In genomic region chr20:49646528-49646927, GRCh38 we compare ENCODE assay signal across 19 cellular contexts.
"Had no signal": no experiment of that assay in that cellular context is flagged by ENCODE, and none has a peak within 500 bp of the region (broad histone marks: within the 10 kb centered on the region; RNA-seq: fewer than 3 reads in every experiment).

No MANE protein-coding gene starts in this region.

- H3K27ac Mint-ChIP-seq: stimulated activated naive CD8-positive, alpha-beta T cell treated with anti-CD3 and anti-CD28 coated beads, Interleukin-15, Interleukin-2, amounts not matched to agents 100 ng/mL and 50 ng/mL, for 24 hours had no signal

- H3K4me3 Mint-ChIP-seq: endodermal cell; naive B cell; stimulated activated naive CD8-positive, alpha-beta T cell treated with anti-CD3 and anti-CD28 coated beads, Interleukin-15, Interleukin-2, amounts not matched to agents 100 ng/mL and 50 ng/mL, for 24 hours had no signal

- ATAC-seq: left colon, left ventricle myocardium superior had no signal

- H3K27me3 ChIP-seq: colonic mucosa, ovary, right atrium auricular region, tibial artery, upper lobe of left lung, uterus had no signal

- H3K4me1 ChIP-seq: right atrium auricular region, tibial artery, uterus had no signal

- H3K36me3 ChIP-seq: ovary, uterus had no signal

- H3K4me1 Mint-ChIP-seq: naive B cell had no signal

- DNase-seq: colonic mucosa; dermis blood vessel endothelial cell; endodermal cell; foreskin melanocyte; head of caudate nucleus; hippocampal formation; left colon; left ventricle myocardium superior; mesendoderm; naive B cell; ovary; stimulated activated CD4-positive, alpha-beta T cell treated with anti-CD3 and anti-CD28 coated beads, Interleukin-2, amount 100 ng/mL, for 48 hours; tibial artery; upper lobe of left lung; uterus had no signal

- H3K9me3 Mint-ChIP-seq: endodermal cell; naive B cell; stimulated activated naive CD8-positive, alpha-beta T cell treated with anti-CD3 and anti-CD28 coated beads, Interleukin-15, Interleukin-2, amounts not matched to agents 100 ng/mL and 50 ng/mL, for 24 hours had no signal

- H3K4me3 ChIP-seq: colonic mucosa, lung, ovary, right atrium auricular region, smooth muscle cell, tibial artery, upper lobe of left lung, uterus had no signal

- H3K27me3 Mint-ChIP-seq: naive B cell; stimulated activated naive CD8-positive, alpha-beta T cell treated with anti-CD3 and anti-CD28 coated beads, Interleukin-15, Interleukin-2, amounts not matched to agents 100 ng/mL and 50 ng/mL, for 24 hours had no signal

- H3K9me3 ChIP-seq: colonic mucosa, ovary, right atrium auricular region, tibial artery, upper lobe of left lung, uterus had no signal

- H3K4me2 ChIP-seq: smooth muscle cell had no signal

- H3K27ac ChIP-seq: colonic mucosa, ovary, right atrium auricular region, tibial artery, upper lobe of left lung, uterus had no signal
